ENCODE assay signal across 39 cellular contexts in genomic region chrX:70049406-70049805, GRCh38. TPM values are rescaled to one million over a fixed set of nuclear protein-coding genes. Genes with fewer than 3 reads are reported as not detected.
"Had no signal": no experiment of that assay in that cellular context is flagged by ENCODE, and none has a peak within 500 bp of the region (broad histone marks: within the 10 kb centered on the region; RNA-seq: fewer than 3 reads in every experiment).

No MANE protein-coding gene starts in this region.

- H3K27me3 ChIP-seq: MG63 had no signal

- DNase-seq: Karpas-422, Kasumi-1, KG1, MG63, MM.1S, MV-4-11, NCI-H1048, NCI-H1092, NCI-H1092 treated with DMSO at 0.1 percent for 48 hours, NCI-H1105, NCI-H1105 treated with DMSO at 0.1 percent for 48 hours, NCI-H1417, NCI-H1417 treated with DMSO at 0.1 percent for 48 hours, NCI-H1436, NCI-H146, NCI-H1694, NCI-H1694 treated with DMSO at 0.1 percent for 48 hours, NCI-H187, NCI-H187 treated with DMSO at 0.1 percent for 48 hours, NCI-H1930, NCI-H2029, NCI-H2029 treated with DMSO at 0.1 percent for 48 hours, NCI-H2081, NCI-H2081 treated with DMSO at 0.1 percent for 48 hours, NCI-H2107, NCI-H2171, NCI-H2171 treated with DMSO at 0.1 percent for 48 hours, NCI-H2227 treated with DMSO at 0.1 percent for 48 hours, NCI-H226, NCI-H345, NCI-H446, NCI-H446 treated with DMSO at 0.1 percent for 48 hours, NCI-H510A, NCI-H510A treated with DMSO at 0.1 percent for 48 hours had no signal

- H3K9me3 ChIP-seq: MG63 had no signal

- H3K4me3 ChIP-seq: MG63 had no signal

- H3K36me3 ChIP-seq: MG63 had no signal

- H3K27ac ChIP-seq: KMS-11 had no signal

RNA-seq across cellular contexts. Expression of gene AWAT2, which starts 0.3 kb away (rescaled TPM):
- total RNA-seq: LHCN-M2, M059J, NCI-H460 had no signal

RNA-seq across cellular contexts. Expression of gene OTUD6A, which starts 12.9 kb away (rescaled TPM):
- total RNA-seq: LHCN-M2, M059J, MCF 10A, NCI-H460 had no signal
